11 cellular contexts compared by ENCODE assay signal in the genomic region with DNA sequence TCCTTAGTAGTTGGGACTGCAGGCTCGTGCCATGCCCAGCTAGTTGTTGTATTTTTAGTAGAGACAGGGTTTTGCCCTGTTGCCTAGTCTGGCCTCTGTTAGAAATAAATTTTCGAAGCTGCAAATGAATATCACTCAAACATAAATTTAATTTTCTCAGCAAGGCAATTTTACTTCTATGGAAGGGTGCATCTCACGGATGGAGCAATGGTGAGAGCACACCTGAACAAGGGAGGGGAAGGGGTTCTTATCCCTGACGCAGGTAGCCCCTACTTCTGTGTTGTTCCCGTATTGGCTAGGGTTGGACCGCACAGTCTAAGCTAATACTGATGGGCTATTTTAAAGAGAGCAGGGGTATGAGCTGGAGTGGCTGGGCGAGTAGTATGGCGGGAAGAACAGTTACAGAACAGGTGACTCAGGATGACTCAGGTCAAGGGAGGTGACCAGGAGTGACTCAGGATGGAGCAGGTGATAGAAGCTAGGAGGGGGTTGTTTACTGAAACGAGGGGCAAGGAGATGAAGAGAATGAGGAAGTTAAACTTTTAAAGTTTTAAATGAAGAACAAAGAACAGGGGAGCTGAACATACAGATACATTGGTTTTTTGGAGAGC. TPM values are rescaled to one million over a fixed set of nuclear protein-coding genes. Genes with fewer than 3 reads are reported as not detected.
DNase-seq lines count a peak whose midpoint lies in the region; ATAC-seq and TF ChIP-seq lines count a peak whose summit lies in the region.
"Had no signal": no experiment of that assay in that cellular context is flagged by ENCODE, and none has a peak within 500 bp of the region (broad histone marks: within the 10 kb centered on the region; RNA-seq: fewer than 3 reads in every experiment).

No MANE protein-coding gene starts in this region.

- H3K4me1 Mint-ChIP-seq in GM23338 = peaks cover 5% of the 10 kb centered on the region; the same call in 2 of the 3 replicates
- peaks cover 45% of the 10 kb centered on the region for H3K4me1 Mint-ChIP-seq in activated CD4-positive, alpha-beta memory T cell treated with anti-CD3 and anti-CD28 coated beads for 36 hours (ENCODE audit: low read depth)

- no peak overlapping the region for H2AFZ ChIP-seq in GM23338

- POLR2A ChIA-PET in activated CD4-positive, alpha-beta memory T cell treated with anti-CD3 and anti-CD28 coated beads for 36 hours (lab: Charles Lee) = interaction anchor here (1.3 kb wide), 1 partner anchor 16 kb away, joined by 4 read pairs; no protein-coding TSS in a partner anchor

- peaks cover 82% of the 10 kb centered on the region for H3K36me3 Mint-ChIP-seq in GM23338 (ENCODE audit: low read depth)
- peaks cover 56% of the 10 kb centered on the region for H3K36me3 Mint-ChIP-seq in activated CD4-positive, alpha-beta memory T cell treated with anti-CD3 and anti-CD28 coated beads for 36 hours

- no peak for TF ChIP-seq CTCF in GM23338 (conservative IDR thresholded peaks at IDR 0.05; ENCODE audit: low read depth in 2 of 2)

- peaks cover 23% of the 10 kb centered on the region for H3K9me3 Mint-ChIP-seq in GM23338
- peaks cover 16% of the 10 kb centered on the region for H3K9me3 Mint-ChIP-seq in activated CD4-positive, alpha-beta memory T cell treated with anti-CD3 and anti-CD28 coated beads for 36 hours

- H3K9me2 ChIP-seq in GM23338 (ENCODE audit: insufficient read depth) = no peaks in the 10 kb centered on the region

- no peak for ATAC-seq in GM23338
- ATAC-seq in left colon = peak; percentile 25
- ATAC-seq in HG03571 (IDR thresholded peaks at IDR 0.05; ENCODE audit: unreplicated experiment) = no peak
- ATAC-seq: sciatic nerve had no signal

- H3K27me3 Mint-ChIP-seq in GM23338 (ENCODE audit: insufficient read depth, low read depth, poor library complexity) = peaks cover 16% of the 10 kb centered on the region
- no peaks in the 10 kb centered on the region for H3K27me3 Mint-ChIP-seq in activated CD4-positive, alpha-beta memory T cell treated with anti-CD3 and anti-CD28 coated beads for 36 hours

- peaks cover 11 to 34% (median 21%) of the 10 kb centered on the region in 11 experiments for H3K9me3 ChIP-seq in BLaER1 treated with 17β-estradiol and CSF1 and Interleukin-3, amounts not matched to agents 10 nM and 100 nM (replicated peaks in 1 of 11)

- H3K4me1 ChIP-seq in BLaER1 treated with 17β-estradiol and CSF1 and Interleukin-3, amounts not matched to agents 10 nM and 100 nM = peaks cover 37 to 74% (median 53%) of the 10 kb centered on the region in 10 experiments
- H3K4me1 ChIP-seq in GM23338 (ENCODE audit: insufficient read depth) = no peaks in the 10 kb centered on the region

- DNase-seq in GM23338 (ENCODE audit: low spot score) (no peak), left colon (no peak), substantia nigra (lab: John Stamatoyannopoulos, UW) (no peak), mucosa of gallbladder (ENCODE audit: low spot score) (no peak), SHP77 treated with DMSO at 0.1 percent for 48 hours (lab: John Stamatoyannopoulos, UW) (no peak)
- peak; percentile 36 for DNase-seq in activated CD4-positive, alpha-beta memory T cell treated with anti-CD3 and anti-CD28 coated beads for 36 hours
- DNase-seq: NCI-H774 had no signal

- H3K4me2 ChIP-seq in BLaER1 treated with 17β-estradiol and CSF1 and Interleukin-3, amounts not matched to agents 10 nM and 100 nM = peak overlapping the region in 8 of 11 experiments; percentile 8 to 37 (median 28); a peak in 10 of 22 replicates
- no peak overlapping the region for H3K4me2 ChIP-seq in GM23338
- H3K4me2 ChIP-seq: KMS-11 had no signal

- CTCF ChIA-PET in activated CD4-positive, alpha-beta memory T cell treated with anti-CD3 and anti-CD28 coated beads for 36 hours (lab: Charles Lee) = interaction anchor here (1.1 to 2.9 kb wide), 2 partner anchors 21 to 92 kb away, joined by 3 to 11 read pairs; no protein-coding TSS in a partner anchor

- peaks cover 7 to 62% (median 33%) of the 10 kb centered on the region in 11 experiments; a peak in 18 of 22 replicates for H4K20me1 ChIP-seq in BLaER1 treated with 17β-estradiol and CSF1 and Interleukin-3, amounts not matched to agents 10 nM and 100 nM
- peaks cover 18% of the 10 kb centered on the region for H4K20me1 ChIP-seq in GM23338 (replicated peaks; ENCODE audit: insufficient read depth)

- intact Hi-C loops in activated CD4-positive, alpha-beta memory T cell treated with anti-CD3 and anti-CD28 coated beads for 36 hours (cut with micrococcal nuclease) = no loop called here
- intact Hi-C loops in left colon (cut with DNase I, micrococcal nuclease) = no loop called here

- peak overlapping the region in 5 of 10 experiments; percentile 3 to 35 (median 23); a peak in 3 of 20 replicates for H3K4me3 ChIP-seq in BLaER1 treated with 17β-estradiol and CSF1 and Interleukin-3, amounts not matched to agents 10 nM and 100 nM
- no peak overlapping the region for H3K4me3 ChIP-seq in GM23338

- H3K36me3 ChIP-seq in BLaER1 treated with 17β-estradiol and CSF1 and Interleukin-3, amounts not matched to agents 10 nM and 100 nM = peaks cover 64 to 78% (median 73%) of the 10 kb centered on the region in 11 experiments
- H3K36me3 ChIP-seq in GM23338 (ENCODE audit: insufficient read depth) = peaks cover 17% of the 10 kb centered on the region

- no peak overlapping the region for H3K4me3 Mint-ChIP-seq in GM23338
- no peak overlapping the region for H3K4me3 Mint-ChIP-seq in activated CD4-positive, alpha-beta memory T cell treated with anti-CD3 and anti-CD28 coated beads for 36 hours

- H3F3A ChIP-seq in GM23338 (replicated peaks; ENCODE audit: low read depth) = 0 out of 2 replicates have a peak, but pooled peaks cover 3% of the 10 kb centered on the region

- no peaks in the 10 kb centered on the region for H3K27me3 ChIP-seq in BLaER1 treated with 17β-estradiol and CSF1 and Interleukin-3, amounts not matched to agents 10 nM and 100 nM
- H3K27me3 ChIP-seq in GM23338 (ENCODE audit: insufficient read depth) = no peaks in the 10 kb centered on the region

- peaks cover 59% of the 10 kb centered on the region for H3K79me2 ChIP-seq in GM23338 (replicated peaks; ENCODE audit: insufficient read depth)

- no peak overlapping the region for H3K9ac ChIP-seq in BLaER1 treated with 17β-estradiol and CSF1 and Interleukin-3, amounts not matched to agents 10 nM and 100 nM
- H3K9ac ChIP-seq: KMS-11 had no signal

- 0 out of 2 replicates have a peak overlapping the region, but pooled peaks have one; percentile 18 for H3K27ac Mint-ChIP-seq in GM23338
- peak overlapping the region; percentile 68 for H3K27ac Mint-ChIP-seq in activated CD4-positive, alpha-beta memory T cell treated with anti-CD3 and anti-CD28 coated beads for 36 hours

- H3K27ac ChIP-seq in BLaER1 treated with 17β-estradiol and CSF1 and Interleukin-3, amounts not matched to agents 10 nM and 100 nM = peak overlapping the region in 6 of 11 experiments; percentile 25 to 51 (median 36); a peak in 10 of 22 replicates
- no peak overlapping the region for H3K27ac ChIP-seq in GM23338 (ENCODE audit: low read depth)
- H3K27ac ChIP-seq in substantia nigra (ENCODE audit: low read depth, low read length, poor library complexity, severe bottlenecking) = no peak overlapping the region
- H3K27ac ChIP-seq: KMS-11 had no signal

TF ChIP-seq in GM23338, 12 proteins besides CTCF, POLR2A, EP300 and RAD21 (continues in another document):
- no peak for TF ChIP-seq EZH2phosphoT487 (IDR thresholded peaks at IDR 0.05; ENCODE audit: unreplicated experiment)

RNA-seq across cellular contexts. Expression of a gene that starts 7.5 kb away (rescaled TPM):
- total RNA-seq in GM23338 (2014; rRNA removed; shearing (Covaris generic)) = 56.1 and 63.9 TPM in 2 replicates
- 22.7 and 24.8 TPM in 2 replicates for polyA plus RNA-seq in GM23338 (2016; fragmentation: Nextera tagmentation; extraction: Ambion mirVana)
- total RNA-seq in activated CD4-positive, alpha-beta memory T cell treated with anti-CD3 and anti-CD28 coated beads for 36 hours = 10 to 100 TPM; 88.0 to 90.8 TPM
- total RNA-seq in left colon (10 to 100 TPM; 47.8 to 64.2 TPM), mucosa of gallbladder (64.5 TPM)

RNA-seq across cellular contexts. Expression of a gene that starts 29.1 kb away (rescaled TPM):
- 17.4 and 19.0 TPM in 2 replicates for total RNA-seq in GM23338 (2014; rRNA removed; shearing (Covaris generic))
- 4.8 TPM in 2 replicates for polyA plus RNA-seq in GM23338 (2016; fragmentation: Nextera tagmentation; extraction: Ambion mirVana)
- total RNA-seq in activated CD4-positive, alpha-beta memory T cell treated with anti-CD3 and anti-CD28 coated beads for 36 hours = 10 to 100 TPM; 43.4 to 46.4 TPM
- 10 to 100 TPM; 78.5 to 82.0 TPM for total RNA-seq in left colon
- 64.6 TPM for total RNA-seq in mucosa of gallbladder

Comparison
In these comparisons a context has a peak if more than half of its experiments do, and no peak if none do; other contexts are left out.
1. H3K27ac ChIP-seq: peak in BLaER1 treated with 17β-estradiol and CSF1 and Interleukin-3, amounts not matched to agents 10 nM and 100 nM (6 of 11); none in GM23338 (single experiment) and substantia nigra (single experiment).